Comparison of ENCODE assay signal across 20 cellular contexts in genomic region chr4:32962100-32962499, GRCh38.
DNase-seq lines count a peak whose midpoint lies in the region; TF ChIP-seq lines count a peak whose summit lies in the region.
"Had no signal": no experiment of that assay in that cellular context is flagged by ENCODE, and none has a peak within 500 bp of the region (broad histone marks: within the 10 kb centered on the region; RNA-seq: fewer than 3 reads in every experiment).

No MANE protein-coding gene starts in this region.

- H3K4me1 ChIP-seq in suprapubic skin (no peaks in the 10 kb centered on the region), right atrium auricular region (no peaks in the 10 kb centered on the region)
- H3K4me1 ChIP-seq: A549; BE2C; BLaER1 treated with 17β-estradiol and CSF1 and Interleukin-3, amounts not matched to agents 10 nM and 100 nM had no signal

- DNase-seq in ELR (ENCODE audit: low read depth) (peak; percentile 8), amniotic epithelial cell (ENCODE audit: low read depth) (peak; percentile 8), fibroblast of mammary gland (ENCODE audit: low read depth) (peak; percentile 2), SKM-1 treated with dmso at 0.1 percent for 144 hours (lab: John Stamatoyannopoulos, UW; ENCODE audit: unreplicated experiment) (no peak), suprapubic skin (ENCODE audit: low spot score in 2 of 2) (no peak), right atrium auricular region (ENCODE audit: low spot score) (no peak)
- DNase-seq: 8988T; ACHN; AML-193; BE2C; CD4-positive, alpha-beta T cell; CD8-positive, alpha-beta memory T cell; DMS 273 treated with DMSO at 0.1 percent for 48 hours; DMS79; EL; GF-D8; H9 had no signal

- H3K4me3 ChIP-seq in fibroblast of mammary gland (ENCODE audit: control insufficient read depth, low read depth, low read length) (no peak overlapping the region), suprapubic skin (no peak overlapping the region), right atrium auricular region (no peak overlapping the region)
- H3K4me3 ChIP-seq: A549; BLaER1 treated with 17β-estradiol and CSF1 and Interleukin-3, amounts not matched to agents 10 nM and 100 nM; GM23338 had no signal

- WGBS in suprapubic skin: 81% methylated on average over 2 of the region's 2 CpGs

- H3K27ac ChIP-seq in suprapubic skin: no peak overlapping the region
- H3K27ac ChIP-seq in right atrium auricular region: no peak overlapping the region
- H3K27ac ChIP-seq: A549; BLaER1 treated with 17β-estradiol and CSF1 and Interleukin-3, amounts not matched to agents 10 nM and 100 nM had no signal

- H3K9me3 ChIP-seq in suprapubic skin (no peaks in the 10 kb centered on the region), right atrium auricular region (no peaks in the 10 kb centered on the region)
- H3K9me3 ChIP-seq: A549; BE2C; BLaER1 treated with 17β-estradiol and CSF1 and Interleukin-3, amounts not matched to agents 10 nM and 100 nM had no signal

- no peak for TF ChIP-seq POLR2A in suprapubic skin (IDR thresholded peaks at IDR 0.05)

- TF ChIP-seq EP300 in suprapubic skin (IDR thresholded peaks at IDR 0.05): no peak

- H3K27me3 ChIP-seq in suprapubic skin (no peaks in the 10 kb centered on the region), right atrium auricular region (no peaks in the 10 kb centered on the region)
- H3K27me3 ChIP-seq: BE2C; BLaER1 treated with 17β-estradiol and CSF1 and Interleukin-3, amounts not matched to agents 10 nM and 100 nM had no signal

- TF ChIP-seq CTCF in fibroblast of mammary gland (conservative IDR thresholded peaks at IDR 0.05; ENCODE audit: control insufficient read depth, insufficient read depth, low read depth, low read length): no peak
- TF ChIP-seq CTCF in suprapubic skin (IDR thresholded peaks at IDR 0.05): no peak
- no peak for TF ChIP-seq CTCF in right atrium auricular region (IDR thresholded peaks at IDR 0.05)

- H3K36me3 ChIP-seq in suprapubic skin (no peaks in the 10 kb centered on the region), right atrium auricular region (no peaks in the 10 kb centered on the region)
- H3K36me3 ChIP-seq: BE2C; BLaER1 treated with 17β-estradiol and CSF1 and Interleukin-3, amounts not matched to agents 10 nM and 100 nM had no signal

Comparison
In these comparisons a context has a peak if more than half of its experiments do, and no peak if none do; other contexts are left out.
1. DNase-seq: peak in ELR (single experiment), amniotic epithelial cell (single experiment) and fibroblast of mammary gland (single experiment); none in SKM-1 treated with dmso at 0.1 percent for 144 hours (single experiment), suprapubic skin (0 of 2) and right atrium auricular region (single experiment).